ENCODE assay signal across 22 cellular contexts in genomic region chr5:167207081-167207480, GRCh38.
DNase-seq lines count a peak whose midpoint lies in the region; TF ChIP-seq lines count a peak whose summit lies in the region.
"Had no signal": no experiment of that assay in that cellular context is flagged by ENCODE, and none has a peak within 500 bp of the region (broad histone marks: within the 10 kb centered on the region; RNA-seq: fewer than 3 reads in every experiment).

No MANE protein-coding gene starts in this region.

- H3K27me3 Mint-ChIP-seq in glutamatergic neuron (ENCODE audit: unreplicated experiment), result peaks cover 2% of the 10 kb centered on the region
- H3K27me3 Mint-ChIP-seq: activated naive CD8-positive, alpha-beta T cell treated with anti-CD3 and anti-CD28 coated beads for 36 hours; brain; dendritic cell treated with granulocyte-macrophage colony-stimulating factor and Interleukin-4, amounts not matched to agents 40 ng/mL and 50 ng/mL, for 4 days; stimulated activated naive CD8-positive, alpha-beta T cell treated with anti-CD3 and anti-CD28 coated beads, Interleukin-15, Interleukin-2, amounts not matched to agents 100 ng/mL and 50 ng/mL, for 24 hours had no signal

- DNase-seq in EH (ENCODE audit: low read depth) (peak; percentile 49), RPMI7951 (ENCODE audit: low read depth) (peak; percentile 77), fibroblast of gingiva (ENCODE audit: low read depth) (peak; percentile 90), sigmoid colon (peak; percentile 69), glutamatergic neuron (no peak), NCI-H510A (lab: John Stamatoyannopoulos, UW) (no peak), hypothalamus (lab: John Stamatoyannopoulos, UW) (no peak)
- DNase-seq: activated CD4-positive, alpha-beta T cell treated with anti-CD3 and anti-CD28 coated beads for 4 hours; activated naive CD8-positive, alpha-beta T cell treated with anti-CD3 and anti-CD28 coated beads for 36 hours; DMS79 treated with DMSO at 0.1 percent for 48 hours; head of caudate nucleus; left lung; NCI-H1436; NCI-H69; small intestine; stimulated activated CD4-positive, alpha-beta T cell treated with anti-CD3 and anti-CD28 coated beads, Interleukin-2, amount 100 ng/mL, for 48 hours had no signal

- intact Hi-C loops in sigmoid colon (cut with DNase I), result no loop called here

- H3K4me1 Mint-ChIP-seq in glutamatergic neuron (ENCODE audit: low read depth, unreplicated experiment), result peaks cover 8% of the 10 kb centered on the region
- H3K4me1 Mint-ChIP-seq: activated naive CD8-positive, alpha-beta T cell treated with anti-CD3 and anti-CD28 coated beads for 36 hours had no signal

- H3K27ac Mint-ChIP-seq in glutamatergic neuron (ENCODE audit: unreplicated experiment), result no peak overlapping the region
- H3K27ac Mint-ChIP-seq: activated naive CD8-positive, alpha-beta T cell treated with anti-CD3 and anti-CD28 coated beads for 36 hours; brain; dendritic cell treated with granulocyte-macrophage colony-stimulating factor and Interleukin-4, amounts not matched to agents 40 ng/mL and 50 ng/mL, for 4 days; progenitor cell of endocrine pancreas; stimulated activated naive CD8-positive, alpha-beta T cell treated with anti-CD3 and anti-CD28 coated beads, Interleukin-15, Interleukin-2, amounts not matched to agents 100 ng/mL and 50 ng/mL, for 24 hours had no signal

- no peak for TF ChIP-seq EP300 in sigmoid colon (IDR thresholded peaks at IDR 0.05)

- no peaks in the 10 kb centered on the region for H3K36me3 ChIP-seq in sigmoid colon
- H3K36me3 ChIP-seq: HAP-1, left lung, tibial nerve had no signal

- H3K4me3 ChIP-seq in sigmoid colon, result no peak overlapping the region
- H3K4me3 ChIP-seq: HAP-1, left lung, tibial nerve had no signal

- no peaks in the 10 kb centered on the region for H3K9me3 ChIP-seq in sigmoid colon
- H3K9me3 ChIP-seq: HAP-1, left lung, tibial nerve had no signal

- H3K4me1 ChIP-seq in sigmoid colon, result peaks cover 0 to 11% (median 5%) of the 10 kb centered on the region in 4 donors
- H3K4me1 ChIP-seq: HAP-1, left lung, tibial nerve had no signal

- TF ChIP-seq CTCF in sigmoid colon (IDR thresholded peaks at IDR 0.05) (no peak), glutamatergic neuron (IDR thresholded peaks at IDR 0.05; ENCODE audit: partially characterized antibody, unreplicated experiment) (no peak)

- H3K9me3 Mint-ChIP-seq in glutamatergic neuron (ENCODE audit: unreplicated experiment), result peaks cover 1% of the 10 kb centered on the region

- no peak for TF ChIP-seq POLR2A in sigmoid colon (IDR thresholded peaks at IDR 0.05)

- no peaks in the 10 kb centered on the region for H3K36me3 Mint-ChIP-seq in glutamatergic neuron (ENCODE audit: unreplicated experiment)
- H3K36me3 Mint-ChIP-seq: activated naive CD8-positive, alpha-beta T cell treated with anti-CD3 and anti-CD28 coated beads for 36 hours; brain had no signal

- no peak overlapping the region for H3K4me3 Mint-ChIP-seq in glutamatergic neuron (ENCODE audit: unreplicated experiment)
- H3K4me3 Mint-ChIP-seq: activated naive CD8-positive, alpha-beta T cell treated with anti-CD3 and anti-CD28 coated beads for 36 hours; brain; dendritic cell treated with granulocyte-macrophage colony-stimulating factor and Interleukin-4, amounts not matched to agents 40 ng/mL and 50 ng/mL, for 4 days; stimulated activated naive CD8-positive, alpha-beta T cell treated with anti-CD3 and anti-CD28 coated beads, Interleukin-15, Interleukin-2, amounts not matched to agents 100 ng/mL and 50 ng/mL, for 24 hours had no signal

- H3K27ac ChIP-seq in sigmoid colon, result peak overlapping the region in 1 of 4 donors; percentile 38
- H3K27ac ChIP-seq: left lung, tibial nerve had no signal

- WGBS in sigmoid colon, 2 donors, result 82 to 84% methylated on average over 7 of the region's 7 CpGs

- H3K27me3 ChIP-seq in sigmoid colon, result no peaks in the 10 kb centered on the region
- H3K27me3 ChIP-seq: left lung, tibial nerve had no signal

Comparison
In these comparisons a context has a peak if more than half of its experiments do, and no peak if none do; other contexts are left out.
1. DNase-seq: peak in EH (single experiment), RPMI7951 (single experiment), fibroblast of gingiva (single experiment) and sigmoid colon (single experiment); none in glutamatergic neuron (single experiment), NCI-H510A (single experiment) and hypothalamus (0 of 51).